8 cellular contexts compared by ENCODE assay signal in genomic region chr15:66472176-66472999, GRCh38. TPM values are rescaled to one million over a fixed set of nuclear protein-coding genes. Genes with fewer than 3 reads are reported as not detected.
DNase-seq lines count a peak whose midpoint lies in the region; ATAC-seq and TF ChIP-seq lines count a peak whose summit lies in the region.

No MANE protein-coding gene starts in this region.

- H3K4me3 Mint-ChIP-seq in activated naive CD4-positive, alpha-beta T cell treated with anti-CD3 and anti-CD28 coated beads for 36 hours, result peak overlapping the region; percentile 66
- H3K4me3 Mint-ChIP-seq in naive thymus-derived CD4-positive, alpha-beta T cell, result peak overlapping the region; percentile 64 to 94 (median 82)
- H3K4me3 Mint-ChIP-seq in CD14-positive monocyte, result no peak overlapping the region

- H3K4me3 ChIP-seq in BLaER1, result no peak overlapping the region
- H3K4me3 ChIP-seq in naive thymus-derived CD4-positive, alpha-beta T cell (ENCODE audit: low read length), result peak overlapping the region; percentile 22

- H4K20me1 ChIP-seq in BLaER1, result peaks cover 11% of the 10 kb centered on the region; the same call in 1 of the 2 replicates

- no peaks in the 10 kb centered on the region for H3K27me3 ChIP-seq in BLaER1
- no peaks in the 10 kb centered on the region for H3K27me3 ChIP-seq in naive thymus-derived CD4-positive, alpha-beta T cell (ENCODE audit: control insufficient read depth in 2 of 2, insufficient read depth in 2 of 2, low read length in 2 of 2)

- peak overlapping the region; percentile 70 for H3K4me2 ChIP-seq in BLaER1

- no peaks in the 10 kb centered on the region for H3K9me3 Mint-ChIP-seq in activated naive CD4-positive, alpha-beta T cell treated with anti-CD3 and anti-CD28 coated beads for 36 hours
- no peaks in the 10 kb centered on the region for H3K9me3 Mint-ChIP-seq in naive thymus-derived CD4-positive, alpha-beta T cell
- no peaks in the 10 kb centered on the region for H3K9me3 Mint-ChIP-seq in CD14-positive monocyte

- TF ChIP-seq CTCF in CD14-positive monocyte (IDR thresholded peaks at IDR 0.05), result no peak

- peaks cover 62% of the 10 kb centered on the region for H3K4me1 Mint-ChIP-seq in activated naive CD4-positive, alpha-beta T cell treated with anti-CD3 and anti-CD28 coated beads for 36 hours (ENCODE audit: low read depth)
- H3K4me1 Mint-ChIP-seq in naive thymus-derived CD4-positive, alpha-beta T cell, result peaks cover 26 to 62% (median 57%) of the 10 kb centered on the region in 7 donors
- peaks cover 4% of the 10 kb centered on the region for H3K4me1 Mint-ChIP-seq in CD14-positive monocyte

- CTCF ChIA-PET in activated naive CD4-positive, alpha-beta T cell treated with anti-CD3 and anti-CD28 coated beads for 36 hours (lab: Charles Lee), result interaction anchor here (0.6 to 2.1 kb wide), 6 partner anchors 15 to 1476 kb away, joined by 3 to 12 read pairs (median 3); partner anchors contain the start of gene SNAPC5
- CTCF ChIA-PET in naive thymus-derived CD4-positive, alpha-beta T cell (lab: Charles Lee), result interaction anchor here (0.7 to 1.8 kb wide), 4 partner anchors 25 to 86 kb away, joined by 3 to 7 read pairs (median 4); partner anchors contain the start of genes MAP2K1 and SNAPC5

- 0 out of 2 replicates have a peak, but pooled peaks cover 15% of the 10 kb centered on the region for H3K36me3 ChIP-seq in BLaER1
- no peaks in the 10 kb centered on the region for H3K36me3 ChIP-seq in naive thymus-derived CD4-positive, alpha-beta T cell (ENCODE audit: control insufficient read depth in 2 of 3, insufficient read depth in 3 of 3, low read length in 3 of 3)

- ATAC-seq in GM19467 (IDR thresholded peaks at IDR 0.05; ENCODE audit: unreplicated experiment) (peak; percentile 76), HG03571 (IDR thresholded peaks at IDR 0.05; ENCODE audit: unreplicated experiment) (peak; percentile 66)
- ATAC-seq in naive thymus-derived CD4-positive, alpha-beta T cell, result peak; percentile 95

- H3K27ac Mint-ChIP-seq in activated naive CD4-positive, alpha-beta T cell treated with anti-CD3 and anti-CD28 coated beads for 36 hours, result peak overlapping the region; percentile 80
- H3K27ac Mint-ChIP-seq in naive thymus-derived CD4-positive, alpha-beta T cell, result peak overlapping the region; percentile 86 to 99 (median 95)
- H3K27ac Mint-ChIP-seq in CD14-positive monocyte, result peak overlapping the region in 3 of 7 donors; percentile 25 to 62 (median 61)

- H3K9me3 ChIP-seq in BLaER1, result no peaks in the 10 kb centered on the region
- no peaks in the 10 kb centered on the region for H3K9me3 ChIP-seq in naive thymus-derived CD4-positive, alpha-beta T cell (ENCODE audit: control insufficient read depth in 2 of 3, low read length in 3 of 3)

- intact Hi-C loops in activated naive CD4-positive, alpha-beta T cell treated with anti-CD3 and anti-CD28 coated beads for 36 hours (cut with micrococcal nuclease), result loop anchor here (1.0 to 2.0 kb wide), 4 partner anchors 25 to 116 kb away; partner anchors contain the start of genes MAP2K1, SNAPC5 and TIPIN
- intact Hi-C loops in naive thymus-derived CD4-positive, alpha-beta T cell (cut with micrococcal nuclease), result loop anchor here (1.0 to 5.0 kb wide), 4 partner anchors 24 to 86 kb away; partner anchors contain the start of genes MAP2K1 (in 2 of the 2) and SNAPC5 (in 2 of the 2)
- intact Hi-C loops in CD14-positive monocyte (cut with micrococcal nuclease), result no loop called here

- H3K27me3 Mint-ChIP-seq in activated naive CD4-positive, alpha-beta T cell treated with anti-CD3 and anti-CD28 coated beads for 36 hours (ENCODE audit: low read depth), result no peaks in the 10 kb centered on the region
- H3K27me3 Mint-ChIP-seq in naive thymus-derived CD4-positive, alpha-beta T cell, result no peaks in the 10 kb centered on the region
- no peaks in the 10 kb centered on the region for H3K27me3 Mint-ChIP-seq in CD14-positive monocyte (ENCODE audit: low read depth in 3 of 3)

- POLR2A ChIA-PET in naive thymus-derived CD4-positive, alpha-beta T cell (lab: Charles Lee), result interaction anchor here (0.8 to 2.6 kb wide), 9 partner anchors 25 to 181 kb away, joined by 3 to 9 read pairs (median 3); partner anchors contain the start of genes RPL4, SNAPC5, TIPIN and ZWILCH

- peak overlapping the region; percentile 27; the same call in 1 of the 2 replicates for H3K27ac ChIP-seq in BLaER1
- peak overlapping the region; percentile 45 for H3K27ac ChIP-seq in naive thymus-derived CD4-positive, alpha-beta T cell (ENCODE audit: low read depth, low read length)

- peak; percentile 82 for DNase-seq in activated naive CD4-positive, alpha-beta T cell treated with anti-CD3 and anti-CD28 coated beads for 36 hours
- peak; percentile 17 to 83 (median 79) for DNase-seq in naive thymus-derived CD4-positive, alpha-beta T cell
- DNase-seq in NCI-H345 treated with DMSO at 0.1 percent for 48 hours (lab: John Stamatoyannopoulos, UW; ENCODE audit: unreplicated experiment) (no peak), CD14-positive monocyte (ENCODE audit: low spot score) (no peak), ecto neural progenitor cell (ENCODE audit: low spot score) (no peak)

- H3K36me3 Mint-ChIP-seq in activated naive CD4-positive, alpha-beta T cell treated with anti-CD3 and anti-CD28 coated beads for 36 hours (ENCODE audit: low read depth), result peaks cover 10% of the 10 kb centered on the region
- peaks cover 0 to 8% (median 4%) of the 10 kb centered on the region in 5 donors for H3K36me3 Mint-ChIP-seq in naive thymus-derived CD4-positive, alpha-beta T cell
- H3K36me3 Mint-ChIP-seq in CD14-positive monocyte, result peaks cover 49 to 59% of the 10 kb centered on the region in 2 donors

- peaks cover 21% of the 10 kb centered on the region for H3K4me1 ChIP-seq in BLaER1
- peaks cover 20 to 21% of the 10 kb centered on the region in 2 donors for H3K4me1 ChIP-seq in naive thymus-derived CD4-positive, alpha-beta T cell (ENCODE audit: control insufficient read depth in 2 of 2, insufficient read depth in 2 of 2, low read length in 2 of 2)

- peak overlapping the region; percentile 2; the same call in 1 of the 2 replicates for H3K9ac ChIP-seq in BLaER1

RNA-seq across cellular contexts. Expression of gene SNAPC5, which starts 25.2 kb away (rescaled TPM):
- 10 to 100 TPM; 23.7 to 23.9 TPM for total RNA-seq in activated naive CD4-positive, alpha-beta T cell treated with anti-CD3 and anti-CD28 coated beads for 36 hours
- total RNA-seq in naive thymus-derived CD4-positive, alpha-beta T cell, result 10 to 100 TPM; 20.4 to 35.9 (median 25.0) TPM
- 10 to 100 TPM; 66.9 to 77.6 TPM for polyA plus RNA-seq in naive thymus-derived CD4-positive, alpha-beta T cell
- polyA plus RNA-seq in CD14-positive monocyte, result 10 to 100 TPM; 30.2 to 32.5 TPM

RNA-seq across cellular contexts. Expression of gene RPL4, which starts 32.3 kb away (rescaled TPM):
- total RNA-seq in activated naive CD4-positive, alpha-beta T cell treated with anti-CD3 and anti-CD28 coated beads for 36 hours, result 1,000 to 10,000 TPM; 6,298 to 6,391 TPM
- 1,000 to 10,000 TPM; 2,229 to 4,292 (median 4,136) TPM for total RNA-seq in naive thymus-derived CD4-positive, alpha-beta T cell
- 1,000 to 10,000 TPM in 1 of 2 donors, 100 to 1,000 TPM in 1; 898 to 1,586 TPM for polyA plus RNA-seq in naive thymus-derived CD4-positive, alpha-beta T cell
- 100 to 1,000 TPM; 533 to 536 TPM for polyA plus RNA-seq in CD14-positive monocyte

RNA-seq across cellular contexts. Expression of gene ZWILCH, which starts 32.7 kb away (rescaled TPM):
- total RNA-seq in activated naive CD4-positive, alpha-beta T cell treated with anti-CD3 and anti-CD28 coated beads for 36 hours, result 10 to 100 TPM; 21.6 to 23.3 TPM
- 10 to 100 TPM in 1 of 5 experiments, 1 to 10 TPM in 4; 5.6 to 20.3 (median 6.8) TPM for total RNA-seq in naive thymus-derived CD4-positive, alpha-beta T cell
- 1 to 10 TPM; 4.3 to 4.8 TPM for polyA plus RNA-seq in naive thymus-derived CD4-positive, alpha-beta T cell
- 1 to 10 TPM; 2.4 to 3.1 TPM for polyA plus RNA-seq in CD14-positive monocyte

Comparison
In these comparisons a context has a peak if more than half of its experiments do, and no peak if none do; other contexts are left out.
1. DNase-seq: peak in activated naive CD4-positive, alpha-beta T cell treated with anti-CD3 and anti-CD28 coated beads for 36 hours (single experiment) and naive thymus-derived CD4-positive, alpha-beta T cell (9 of 9); none in NCI-H345 treated with DMSO at 0.1 percent for 48 hours (single experiment), CD14-positive monocyte (single experiment) and ecto neural progenitor cell (single experiment).
2. H3K4me3 Mint-ChIP-seq: peak in activated naive CD4-positive, alpha-beta T cell treated with anti-CD3 and anti-CD28 coated beads for 36 hours (single experiment) and naive thymus-derived CD4-positive, alpha-beta T cell (10 of 10); none in CD14-positive monocyte (0 of 2).
3. intact Hi-C loops: an anchor here in activated naive CD4-positive, alpha-beta T cell treated with anti-CD3 and anti-CD28 coated beads for 36 hours (1.0 to 2.0 kb wide) and naive thymus-derived CD4-positive, alpha-beta T cell (1.0 to 5.0 kb wide); none called in CD14-positive monocyte.
4. Peak in every context shown above with its lines, with median percentiles within 50 percentile points of each other: ATAC-seq.